19 cellular contexts compared by ENCODE assay signal in genomic region chr21:34909492-34910292, GRCh38.
DNase-seq lines count a peak whose midpoint lies in the region; ATAC-seq, FAIRE-seq and TF ChIP-seq lines count a peak whose summit lies in the region.
"Had no signal": no experiment of that assay in that cellular context is flagged by ENCODE, and none has a peak within 500 bp of the region (broad histone marks: within the 10 kb centered on the region; RNA-seq: fewer than 3 reads in every experiment).

No MANE protein-coding gene starts in this region.

- H3K4me1 ChIP-seq in Loucy (ENCODE audit: insufficient read depth, low read length, poor library complexity, severe bottlenecking), result peaks cover 88% of the 10 kb centered on the region
- H3K4me1 ChIP-seq in astrocyte (ENCODE audit: insufficient read depth, low read length), result no peaks in the 10 kb centered on the region
- peaks cover 0 to 22% (median 6%) of the 10 kb centered on the region in 4 donors for H3K4me1 ChIP-seq in tibial nerve
- H3K4me1 ChIP-seq: tibial artery had no signal

- no peak for TF ChIP-seq EP300 in tibial nerve (IDR thresholded peaks at IDR 0.05)

- H3K27me3 ChIP-seq in Loucy (ENCODE audit: insufficient read depth, low read length, poor library complexity, severe bottlenecking) (no peaks in the 10 kb centered on the region), astrocyte (ENCODE audit: insufficient read depth, low read length) (no peaks in the 10 kb centered on the region), tibial nerve (no peaks in the 10 kb centered on the region)
- H3K27me3 ChIP-seq: SJSA1 had no signal

- peaks cover 13% of the 10 kb centered on the region for H3K4me1 Mint-ChIP-seq in astrocyte (ENCODE audit: low read depth, unreplicated experiment)
- peaks cover 65 to 66% of the 10 kb centered on the region in 2 donors for H3K4me1 Mint-ChIP-seq in natural killer cell treated with Interleukin-12 subunit alpha and Interleukin-12 subunit beta and Interleukin-15 and Interleukin-18, amount 100 ng/mL, for 72 hours (ENCODE audit: low read depth in 2 of 2)
- H3K4me1 Mint-ChIP-seq in WTC11, result peaks cover 35% of the 10 kb centered on the region

- H3K27ac ChIP-seq in astrocyte (ENCODE audit: low read depth, low read length) (no peak overlapping the region), tibial nerve (no peak overlapping the region)
- H3K27ac ChIP-seq: SJSA1, tibial artery had no signal

- ATAC-seq in natural killer cell treated with Interleukin-12 subunit alpha and Interleukin-12 subunit beta and Interleukin-15 and Interleukin-18, amount 100 ng/mL, for 72 hours, result no peak
- no peak for ATAC-seq in WTC11
- ATAC-seq: activated CD4-positive, CD25-positive, alpha-beta regulatory T cell treated with anti-CD3 and anti-CD28 coated beads, Interleukin-2, amount 50 U/mL, for 24 hours; heart left ventricle had no signal

- H3K27ac Mint-ChIP-seq in astrocyte (ENCODE audit: unreplicated experiment) (no peak overlapping the region), WTC11 (no peak overlapping the region)
- H3K27ac Mint-ChIP-seq in natural killer cell treated with Interleukin-12 subunit alpha and Interleukin-12 subunit beta and Interleukin-15 and Interleukin-18, amount 100 ng/mL, for 72 hours, result peak overlapping the region; percentile 40 to 91
- H3K27ac Mint-ChIP-seq: endodermal cell had no signal

- POLR2A ChIA-PET in WTC11 (lab: Charles Lee) (no interaction called here), HEK293T (lab: Yijun Ruan, JAX) (no interaction called here)

- no peak for TF ChIP-seq CTCF in Loucy (conservative IDR thresholded peaks at IDR 0.05; ENCODE audit: low read length)
- no peak for TF ChIP-seq CTCF in astrocyte (IDR thresholded peaks at IDR 0.05; ENCODE audit: insufficient read depth, low read depth, low read length)
- no peak for TF ChIP-seq CTCF in tibial nerve (IDR thresholded peaks at IDR 0.05)
- TF ChIP-seq CTCF in WTC11 (IDR thresholded peaks at IDR 0.05), result no peak

- H3K9ac ChIP-seq in Loucy (ENCODE audit: low read depth, low read length, poor library complexity, severe bottlenecking), result peak overlapping the region; percentile 73
- H3K9ac ChIP-seq in astrocyte (ENCODE audit: low read length), result no peak overlapping the region

- peaks cover 12% of the 10 kb centered on the region for H3K36me3 Mint-ChIP-seq in astrocyte (ENCODE audit: low read depth, unreplicated experiment)
- no peaks in the 10 kb centered on the region for H3K36me3 Mint-ChIP-seq in natural killer cell treated with Interleukin-12 subunit alpha and Interleukin-12 subunit beta and Interleukin-15 and Interleukin-18, amount 100 ng/mL, for 72 hours
- no peaks in the 10 kb centered on the region for H3K36me3 Mint-ChIP-seq in WTC11

- H3K4me2 ChIP-seq in Loucy (ENCODE audit: low read depth, low read length, poor library complexity, severe bottlenecking), result peak overlapping the region; percentile 86
- no peak overlapping the region for H3K4me2 ChIP-seq in astrocyte (ENCODE audit: low read length)

- H3K27me3 Mint-ChIP-seq in astrocyte (ENCODE audit: low read depth, unreplicated experiment), result no peaks in the 10 kb centered on the region
- no peaks in the 10 kb centered on the region for H3K27me3 Mint-ChIP-seq in natural killer cell treated with Interleukin-12 subunit alpha and Interleukin-12 subunit beta and Interleukin-15 and Interleukin-18, amount 100 ng/mL, for 72 hours
- H3K27me3 Mint-ChIP-seq in WTC11 (ENCODE audit: low read depth), result peaks cover 2% of the 10 kb centered on the region; the same call in 1 of the 2 replicates

- H4K20me1 ChIP-seq in Loucy (ENCODE audit: insufficient read depth, low read length, poor library complexity, severe bottlenecking), result peaks cover 14% of the 10 kb centered on the region
- H4K20me1 ChIP-seq in astrocyte (ENCODE audit: insufficient read depth, low read length), result no peaks in the 10 kb centered on the region

- H3K9me3 Mint-ChIP-seq in astrocyte (ENCODE audit: unreplicated experiment) (no peaks in the 10 kb centered on the region), WTC11 (no peaks in the 10 kb centered on the region)
- H3K9me3 Mint-ChIP-seq in natural killer cell treated with Interleukin-12 subunit alpha and Interleukin-12 subunit beta and Interleukin-15 and Interleukin-18, amount 100 ng/mL, for 72 hours, result no peaks in the 10 kb centered on the region
- H3K9me3 Mint-ChIP-seq: endodermal cell had no signal

- H3F3A ChIP-seq in Loucy (ENCODE audit: low read depth), result peaks cover 30% of the 10 kb centered on the region

- CTCF ChIA-PET in WTC11 (lab: Charles Lee), result interaction anchor here (0.6 to 0.7 kb wide), 2 partner anchors 36 to 216 kb away, joined by 4 read pairs; no protein-coding TSS in a partner anchor
- CTCF ChIA-PET in HEK293T (lab: Yijun Ruan, JAX), result interaction anchor here (0.6 kb wide), 1 partner anchor 785 kb away, joined by 7 read pairs; no protein-coding TSS in a partner anchor

- DNase-seq in NOMO-1 (lab: John Stamatoyannopoulos, UW; ENCODE audit: unreplicated experiment in 2 of 2) (peak; percentile 12 to 43), NOMO-1 treated with DMSO at 0.1 percent for 48 hours (lab: John Stamatoyannopoulos, UW; ENCODE audit: unreplicated experiment) (no peak), astrocyte (ENCODE audit: low read depth) (peak; percentile 45), tibial nerve (ENCODE audit: low spot score in 2 of 2) (no peak), WTC11 (ENCODE audit: low spot score) (no peak), HEK293T (ENCODE audit: extremely low spot score) (no peak)
- no peak for DNase-seq in natural killer cell treated with Interleukin-12 subunit alpha and Interleukin-12 subunit beta and Interleukin-15 and Interleukin-18, amount 100 ng/mL, for 72 hours (ENCODE audit: low spot score)
- DNase-seq: activated effector memory CD4-positive, alpha-beta T cell treated with Interleukin-2 at 50 U/mL for 16 hours; endodermal cell; HCEC 1CT; left colon; NCI-H774; tibial artery had no signal

- no peak for FAIRE-seq in astrocyte (lab: Jason Lieb, UNC)
- FAIRE-seq: A204.1, bronchial epithelial cell had no signal

- no peak overlapping the region for H3K4me3 ChIP-seq in Loucy (ENCODE audit: low read length, poor library complexity, severe bottlenecking)
- H3K4me3 ChIP-seq in astrocyte (ENCODE audit: insufficient read depth, low read depth, low read length), result no peak overlapping the region
- no peak overlapping the region for H3K4me3 ChIP-seq in tibial nerve
- H3K4me3 ChIP-seq: heart left ventricle, SJSA1, tibial artery had no signal

- H3K36me3 ChIP-seq in Loucy (ENCODE audit: insufficient read depth, low read length) (peaks cover 25% of the 10 kb centered on the region; the same call in 1 of the 2 replicates), astrocyte (ENCODE audit: insufficient read depth, low read length) (no peaks in the 10 kb centered on the region), tibial nerve (no peaks in the 10 kb centered on the region)
- H3K36me3 ChIP-seq: heart left ventricle, SJSA1, tibial artery had no signal

- H3K79me2 ChIP-seq in Loucy (ENCODE audit: insufficient read depth, low read length) (peaks cover 88% of the 10 kb centered on the region), astrocyte (ENCODE audit: insufficient read depth, low read length) (no peaks in the 10 kb centered on the region)

- 50 to 79% methylated on average over 3 of the region's 3 CpGs for WGBS in tibial nerve, 2 donors

- no peak for TF ChIP-seq POLR2A in tibial nerve (IDR thresholded peaks at IDR 0.05)

- no peaks in the 10 kb centered on the region for H3K9me3 ChIP-seq in Loucy (ENCODE audit: insufficient read depth, low read depth, low read length)
- H3K9me3 ChIP-seq in astrocyte (ENCODE audit: insufficient read depth, low read depth, low read length), result no peaks in the 10 kb centered on the region
- no peaks in the 10 kb centered on the region for H3K9me3 ChIP-seq in tibial nerve
- H3K9me3 ChIP-seq: heart left ventricle, SJSA1, tibial artery had no signal

- H2AFZ ChIP-seq in Loucy (ENCODE audit: low read length), result no peak overlapping the region
- no peak overlapping the region for H2AFZ ChIP-seq in astrocyte (ENCODE audit: low read depth, low read length)

- no peak overlapping the region for H3K4me3 Mint-ChIP-seq in astrocyte (ENCODE audit: unreplicated experiment)
- peak overlapping the region; percentile 6 for H3K4me3 Mint-ChIP-seq in natural killer cell treated with Interleukin-12 subunit alpha and Interleukin-12 subunit beta and Interleukin-15 and Interleukin-18, amount 100 ng/mL, for 72 hours
- no peak overlapping the region for H3K4me3 Mint-ChIP-seq in WTC11
- H3K4me3 Mint-ChIP-seq: endodermal cell had no signal

- H3K9me2 ChIP-seq in Loucy (replicated peaks; ENCODE audit: low read depth, low read length), result no peaks in the 10 kb centered on the region

TF ChIP-seq in WTC11, 78 proteins besides CTCF, POLR2A, EP300 and RAD21 (continues in another document):
- TF ChIP-seq, protein P1, sequence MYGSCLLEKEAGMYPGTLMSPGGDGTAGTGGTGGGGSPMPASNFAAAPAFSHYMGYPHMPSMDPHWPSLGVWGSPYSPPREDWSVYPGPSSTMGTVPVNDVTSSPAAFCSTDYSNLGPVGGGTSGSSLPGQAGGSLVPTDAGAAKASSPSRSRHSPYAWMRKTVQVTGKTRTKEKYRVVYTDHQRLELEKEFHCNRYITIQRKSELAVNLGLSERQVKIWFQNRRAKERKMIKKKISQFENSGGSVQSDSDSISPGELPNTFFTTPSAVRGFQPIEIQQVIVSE (CRISPR knock-in tag; IDR thresholded peaks at IDR 0.05; ENCODE audit: borderline replicate concordance), result no peak
- TF ChIP-seq CREM (CRISPR knock-in tag; IDR thresholded peaks at IDR 0.05) (no peak), TEAD4 (CRISPR knock-in tag; IDR thresholded peaks at IDR 0.05) (no peak), ZNF121 (CRISPR knock-in tag; IDR thresholded peaks at IDR 0.05) (no peak), JUN (CRISPR knock-in tag; IDR thresholded peaks at IDR 0.05) (no peak), ATF1 (CRISPR knock-in tag; IDR thresholded peaks at IDR 0.05) (no peak), JAZF1 (CRISPR knock-in tag; IDR thresholded peaks at IDR 0.05) (no peak), ZNF423 (CRISPR knock-in tag; IDR thresholded peaks at IDR 0.05) (no peak)

TF ChIP-seq in HEK293T, 16 proteins besides CTCF, POLR2A, EP300 and RAD21 (continues in another document):
- TF ChIP-seq ARNT (IDR thresholded peaks at IDR 0.05), result no peak
- TF ChIP-seq LEF1 (IDR thresholded peaks at IDR 0.05; ENCODE audit: borderline replicate concordance), result no peak
- TF ChIP-seq FOXM1 (IDR thresholded peaks at IDR 0.05; ENCODE audit: borderline replicate concordance), result no peak
- no peak for TF ChIP-seq FOXK2 (IDR thresholded peaks at IDR 0.05)
- TF ChIP-seq SUZ12 (IDR thresholded peaks at IDR 0.05), result no peak
- TF ChIP-seq FOXA1 (IDR thresholded peaks at IDR 0.05), result no peak
- no peak for TF ChIP-seq L3MBTL2 (conservative IDR thresholded peaks at IDR 0.05)
- no peak for TF ChIP-seq CTBP1 (IDR thresholded peaks at IDR 0.05; ENCODE audit: borderline replicate concordance)
- no peak for TF ChIP-seq HDGF (IDR thresholded peaks at IDR 0.05; ENCODE audit: borderline replicate concordance)

Comparison
In these comparisons a context has a peak if more than half of its experiments do, and no peak if none do; other contexts are left out.
1. DNase-seq: peak in NOMO-1 (2 of 2) and astrocyte (single experiment); none in NOMO-1 treated with DMSO at 0.1 percent for 48 hours (single experiment), natural killer cell treated with Interleukin-12 subunit alpha and Interleukin-12 subunit beta and Interleukin-15 and Interleukin-18, amount 100 ng/mL, for 72 hours (single experiment), tibial nerve (0 of 2), WTC11 (single experiment) and HEK293T (single experiment).
2. H3K27ac Mint-ChIP-seq: peak in natural killer cell treated with Interleukin-12 subunit alpha and Interleukin-12 subunit beta and Interleukin-15 and Interleukin-18, amount 100 ng/mL, for 72 hours (2 of 2); none in astrocyte (single experiment) and WTC11 (single experiment).